ENCODE assay signal across 21 cellular contexts in the genomic region with DNA sequence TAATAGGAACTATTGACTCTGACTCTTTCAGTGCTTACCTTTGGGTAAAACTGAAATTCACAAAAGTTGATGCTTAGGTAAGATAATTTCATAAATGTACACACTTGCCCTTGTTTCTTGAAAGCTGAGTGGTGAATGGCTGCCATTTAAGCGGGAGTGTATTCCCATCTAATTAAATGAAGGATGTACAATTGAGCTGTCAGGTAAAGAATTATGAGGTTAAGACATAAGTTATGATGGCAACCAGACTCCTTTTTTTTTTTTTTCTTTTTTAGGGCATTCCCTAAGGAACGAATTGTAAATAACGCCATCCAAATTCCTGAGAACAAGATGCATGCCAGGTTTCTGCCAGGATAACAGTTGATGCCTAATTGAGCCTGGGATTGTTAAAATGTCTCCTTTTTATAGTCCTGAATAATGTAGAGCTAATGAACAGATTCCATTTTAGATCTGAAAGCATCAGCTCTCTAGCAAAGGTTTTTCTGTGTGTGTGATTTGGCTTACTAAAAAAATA.
"Had no signal": no experiment of that assay in that cellular context is flagged by ENCODE, and none has a peak within 500 bp of the region (broad histone marks: within the 10 kb centered on the region; RNA-seq: fewer than 3 reads in every experiment).

No MANE protein-coding gene starts in this region.

- H3K27ac ChIP-seq: epithelial cell of prostate, gastrocnemius medialis, left lung, prostate gland, sigmoid colon, stomach, thyroid gland, vagina had no signal

- DNase-seq: effector CD8-positive, alpha-beta T cell; endodermal cell; foreskin fibroblast; gastrocnemius medialis; head of caudate nucleus; kidney; left lung; mesenchymal stem cell; naive thymus-derived CD4-positive, alpha-beta T cell; nucleus accumbens; right cardiac atrium; sigmoid colon; stimulated activated CD4-positive, alpha-beta T cell treated with anti-CD3 and anti-CD28 coated beads, Interleukin-2, amount 100 ng/mL, for 24 hours; stimulated activated CD4-positive, alpha-beta T cell treated with anti-CD3 and anti-CD28 coated beads, Interleukin-4, amount 100 ng/mL, for 24 hours; stimulated activated naive CD4-positive, alpha-beta T cell treated with Interleukin-2 at 50 U/mL for 16 hours; stomach; thyroid gland; trophoblast cell had no signal

- H3K9me3 ChIP-seq: gastrocnemius medialis, left lung, prostate gland, sigmoid colon, thyroid gland, vagina had no signal

- H3K27me3 ChIP-seq: gastrocnemius medialis, left lung, sigmoid colon, stomach, thyroid gland, vagina had no signal

- H3K4me3 ChIP-seq: gastrocnemius medialis, left lung, prostate gland, sigmoid colon, stomach, thyroid gland, vagina had no signal

- H3K4me1 ChIP-seq: gastrocnemius medialis, left lung, prostate gland, sigmoid colon, stomach, thyroid gland, vagina had no signal

- H3K36me3 ChIP-seq: gastrocnemius medialis, left lung, prostate gland, sigmoid colon, stomach, thyroid gland, vagina had no signal
